In genomic region chr3:49729966-49730365, GRCh38 we compare ENCODE assay signal across 6 cellular contexts. TPM values are rescaled to one million over a fixed set of nuclear protein-coding genes. Genes with fewer than 3 reads are reported as not detected.
"Had no signal": no experiment of that assay in that cellular context is flagged by ENCODE, and none has a peak within 500 bp of the region (broad histone marks: within the 10 kb centered on the region; RNA-seq: fewer than 3 reads in every experiment).

No MANE protein-coding gene starts in this region.

RNA-seq across cellular contexts. Expression of gene AMIGO3, which starts 10.5 kb away (rescaled TPM):
- total RNA-seq: dermis microvascular lymphatic vessel endothelial cell, endothelial cell of umbilical vein, esophagus mucosa, foreskin keratinocyte, frontal cortex had no signal
- polyA plus RNA-seq: fibroblast of lung had no signal
